2 cellular contexts compared by ENCODE assay signal in genomic region chr12:77741974-77742517, GRCh38.
TF ChIP-seq lines count a peak whose summit lies in the region.

No MANE protein-coding gene starts in this region.

TF ChIP-seq in IMR-90, 13 proteins besides CTCF, POLR2A, EP300 and RAD21:
- TF ChIP-seq USF2 (IDR thresholded peaks at IDR 0.05; ENCODE audit: low read depth, low read length) (no peak), RCOR1 (IDR thresholded peaks at IDR 0.05; ENCODE audit: insufficient replicate concordance, low read length) (no peak), CEBPB (IDR thresholded peaks at IDR 0.05; ENCODE audit: low read depth, low read length) (peak; percentile 50; the same call in 1 of the 2 replicates), ELK1 (IDR thresholded peaks at IDR 0.05; ENCODE audit: borderline replicate concordance, low read depth, low read length) (no peak)

TF ChIP-seq in K562, 482 proteins besides CTCF, POLR2A, EP300 and RAD21:
- no peak for TF ChIP-seq CEBPG (CRISPR knock-in tag; IDR thresholded peaks at IDR 0.05)
- TF ChIP-seq CEBPG (tag; conservative IDR thresholded peaks at IDR 0.05 in 1 of 2, IDR thresholded peaks at IDR 0.05 in 1 of 2) = peak in 1 of 2 experiments; percentile 87; a peak in 2 of 4 replicates
- no peak for TF ChIP-seq ZNF23 (CRISPR knock-in tag; IDR thresholded peaks at IDR 0.05)
- TF ChIP-seq CEBPB (tag; IDR thresholded peaks at IDR 0.05) = peak; percentile 65
